In genomic region chr1:205733438-205734175, GRCh38 we compare ENCODE assay signal across 1 cellular context.
TF ChIP-seq lines count a peak whose summit lies in the region.

No MANE protein-coding gene starts in this region.

TF ChIP-seq in endothelial cell of umbilical vein, 7 proteins besides CTCF, POLR2A, EP300 and RAD21:
- TF ChIP-seq POLR2AphosphoS5 (IDR thresholded peaks at IDR 0.05; ENCODE audit: insufficient read depth, low read depth, low read length), result no peak
- TF ChIP-seq MYC (IDR thresholded peaks at IDR 0.05; ENCODE audit: low read depth, low read length), result no peak
- no peak for TF ChIP-seq GATA2 (IDR thresholded peaks at IDR 0.05; ENCODE audit: insufficient read depth, insufficient read length, low read depth, low read length)
- TF ChIP-seq FOS (IDR thresholded peaks at IDR 0.05; ENCODE audit: borderline replicate concordance, insufficient read depth, low read length), result no peak
- TF ChIP-seq EZH2 (IDR thresholded peaks at IDR 0.05; ENCODE audit: borderline replicate concordance, low read depth, low read length, severe bottlenecking), result no peak
- TF ChIP-seq JUN (IDR thresholded peaks at IDR 0.05; ENCODE audit: borderline replicate concordance, insufficient read depth, insufficient read length, low read depth), result no peak
- TF ChIP-seq MAX (IDR thresholded peaks at IDR 0.05; ENCODE audit: insufficient read depth, insufficient read length), result no peak
